1 cellular context compared by ENCODE assay signal in the genomic region with DNA sequence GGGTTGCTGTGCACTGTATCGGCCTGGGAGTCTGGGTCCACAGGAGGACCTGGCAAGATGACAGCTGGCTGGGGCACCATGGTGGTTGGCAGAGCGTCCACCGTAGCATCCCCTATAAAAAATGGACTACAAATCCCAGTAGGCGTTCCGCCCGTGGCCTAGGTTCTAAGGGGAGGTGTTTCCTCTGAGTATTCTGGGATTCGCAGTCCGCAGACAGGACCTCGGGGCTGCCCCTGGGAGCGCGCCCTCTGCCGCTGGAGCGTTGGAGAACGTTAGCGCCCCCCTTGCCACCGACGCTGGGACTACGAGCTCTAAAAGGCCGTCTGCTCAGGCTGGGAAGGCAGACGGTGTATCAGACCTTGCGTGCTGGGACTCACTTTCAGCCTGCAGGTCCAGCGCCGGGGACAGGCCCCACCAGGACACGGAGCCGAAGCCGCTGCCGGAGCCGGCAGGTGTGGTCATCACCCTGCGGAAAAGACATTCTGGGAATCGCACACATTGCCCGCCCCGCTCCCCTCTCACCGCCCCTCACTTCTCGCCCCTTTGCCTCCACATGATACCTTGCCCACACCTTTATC.
TF ChIP-seq lines count a peak whose summit lies in the region.

No MANE protein-coding gene starts in this region.

TF ChIP-seq in HepG2, 621 proteins besides CTCF, POLR2A, EP300 and RAD21 (continued from another document and continues in another):
- TF ChIP-seq, protein P1, sequence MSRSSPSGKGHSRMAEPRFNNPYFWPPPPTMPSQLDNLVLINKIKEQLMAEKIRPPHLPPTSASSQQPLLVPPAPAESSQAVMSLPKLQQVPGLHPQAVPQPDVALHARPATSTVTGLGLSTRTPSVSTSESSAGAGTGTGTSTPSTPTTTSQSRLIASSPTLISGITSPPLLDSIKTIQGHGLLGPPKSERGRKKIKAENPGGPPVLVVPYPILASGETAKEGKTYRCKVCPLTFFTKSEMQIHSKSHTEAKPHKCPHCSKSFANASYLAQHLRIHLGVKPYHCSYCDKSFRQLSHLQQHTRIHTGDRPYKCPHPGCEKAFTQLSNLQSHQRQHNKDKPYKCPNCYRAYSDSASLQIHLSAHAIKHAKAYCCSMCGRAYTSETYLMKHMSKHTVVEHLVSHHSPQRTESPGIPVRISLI (CRISPR knock-in tag; IDR thresholded peaks at IDR 0.05; ENCODE audit: borderline replicate concordance) = 0 out of 2 replicates have a peak, but pooled peaks have one; percentile 45
- TF ChIP-seq ZSCAN9 (CRISPR knock-in tag; IDR thresholded peaks at IDR 0.05; ENCODE audit: borderline replicate concordance) (no peak), ZNF317 (CRISPR knock-in tag; IDR thresholded peaks at IDR 0.05) (no peak), ISX (CRISPR knock-in tag; conservative IDR thresholded peaks at IDR 0.05) (no peak), ZNF234 (CRISPR knock-in tag; conservative IDR thresholded peaks at IDR 0.05) (no peak), HINFP (CRISPR knock-in tag; IDR thresholded peaks at IDR 0.05; ENCODE audit: low read depth) (peak; percentile 67; the same call in 1 of the 2 replicates), WIZ (CRISPR knock-in tag; IDR thresholded peaks at IDR 0.05) (0 out of 2 replicates have a peak, but pooled peaks have one; percentile 25), CEBPB (IDR thresholded peaks at IDR 0.05; ENCODE audit: borderline replicate concordance, low read depth, low read length) (no peak), ZNF280D (CRISPR knock-in tag; IDR thresholded peaks at IDR 0.05) (0 out of 2 replicates have a peak, but pooled peaks have one; percentile 20), TEAD3 (CRISPR knock-in tag; optimal IDR thresholded peaks at IDR 0.05; ENCODE audit: borderline replicate concordance) (peak; percentile 26), U2AF1 (optimal IDR thresholded peaks at IDR 0.05; ENCODE audit: low read depth, low read length) (no peak), ATAD3A (CRISPR knock-in tag; IDR thresholded peaks at IDR 0.05) (no peak), DMAP1 (CRISPR knock-in tag; IDR thresholded peaks at IDR 0.05) (no peak), ZBTB38 (CRISPR knock-in tag; IDR thresholded peaks at IDR 0.05) (peak; percentile 49; the same call in 1 of the 2 replicates), ZSCAN5A (CRISPR knock-in tag; IDR thresholded peaks at IDR 0.05; ENCODE audit: borderline replicate concordance) (no peak), HNF4A (CRISPR knock-in tag; IDR thresholded peaks at IDR 0.05) (no peak), PPARG (CRISPR knock-in tag; conservative IDR thresholded peaks at IDR 0.05) (no peak), NFE2L1 (CRISPR knock-in tag; IDR thresholded peaks at IDR 0.05; ENCODE audit: borderline replicate concordance) (no peak), HOXA7 (CRISPR knock-in tag; IDR thresholded peaks at IDR 0.05) (no peak), SETDB1 (CRISPR knock-in tag; IDR thresholded peaks at IDR 0.05; ENCODE audit: borderline replicate concordance) (no peak), TARDBP (CRISPR knock-in tag; IDR thresholded peaks at IDR 0.05) (peak; percentile 32; the same call in 1 of the 2 replicates), ZNF143 (CRISPR knock-in tag; IDR thresholded peaks at IDR 0.05) (peak; percentile 98), KAT7 (CRISPR knock-in tag; IDR thresholded peaks at IDR 0.05; ENCODE audit: borderline replicate concordance) (no peak), ZSCAN21 (CRISPR knock-in tag; IDR thresholded peaks at IDR 0.05; ENCODE audit: borderline replicate concordance) (no peak), HDAC1 (CRISPR knock-in tag; IDR thresholded peaks at IDR 0.05) (no peak), AHR (CRISPR knock-in tag; IDR thresholded peaks at IDR 0.05) (no peak), ZNF776 (CRISPR knock-in tag; IDR thresholded peaks at IDR 0.05) (no peak), GATA4 (IDR thresholded peaks at IDR 0.05; ENCODE audit: borderline replicate concordance, low read depth) (no peak), ZNF788 (CRISPR knock-in tag; IDR thresholded peaks at IDR 0.05; ENCODE audit: borderline replicate concordance) (no peak), PRMT3 (CRISPR knock-in tag; IDR thresholded peaks at IDR 0.05; ENCODE audit: borderline replicate concordance, low read depth) (no peak), HCFC1 (IDR thresholded peaks at IDR 0.05; ENCODE audit: low read depth, low read length) (peak; percentile 93), BATF2 (CRISPR knock-in tag; IDR thresholded peaks at IDR 0.05) (no peak), ZSCAN22 (CRISPR knock-in tag; IDR thresholded peaks at IDR 0.05) (no peak), ZNF451 (CRISPR knock-in tag; IDR thresholded peaks at IDR 0.05) (no peak), RXRB (CRISPR knock-in tag; IDR thresholded peaks at IDR 0.05; ENCODE audit: borderline replicate concordance) (no peak), ZNF7 (CRISPR knock-in tag; IDR thresholded peaks at IDR 0.05) (no peak)
- TF ChIP-seq, protein P2, sequence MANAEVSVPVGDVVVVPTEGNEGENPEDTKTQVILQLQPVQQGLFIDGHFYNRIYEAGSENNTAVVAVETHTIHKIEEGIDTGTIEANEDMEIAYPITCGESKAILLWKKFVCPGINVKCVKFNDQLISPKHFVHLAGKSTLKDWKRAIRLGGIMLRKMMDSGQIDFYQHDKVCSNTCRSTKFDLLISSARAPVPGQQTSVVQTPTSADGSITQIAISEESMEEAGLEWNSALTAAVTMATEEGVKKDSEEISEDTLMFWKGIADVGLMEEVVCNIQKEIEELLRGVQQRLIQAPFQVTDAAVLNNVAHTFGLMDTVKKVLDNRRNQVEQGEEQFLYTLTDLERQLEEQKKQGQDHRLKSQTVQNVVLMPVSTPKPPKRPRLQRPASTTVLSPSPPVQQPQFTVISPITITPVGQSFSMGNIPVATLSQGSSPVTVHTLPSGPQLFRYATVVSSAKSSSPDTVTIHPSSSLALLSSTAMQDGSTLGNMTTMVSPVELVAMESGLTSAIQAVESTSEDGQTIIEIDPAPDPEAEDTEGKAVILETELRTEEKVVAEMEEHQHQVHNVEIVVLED (CRISPR knock-in tag; IDR thresholded peaks at IDR 0.05; ENCODE audit: borderline replicate concordance) = peak; percentile 15; the same call in 1 of the 2 replicates
- TF ChIP-seq, protein P3, sequence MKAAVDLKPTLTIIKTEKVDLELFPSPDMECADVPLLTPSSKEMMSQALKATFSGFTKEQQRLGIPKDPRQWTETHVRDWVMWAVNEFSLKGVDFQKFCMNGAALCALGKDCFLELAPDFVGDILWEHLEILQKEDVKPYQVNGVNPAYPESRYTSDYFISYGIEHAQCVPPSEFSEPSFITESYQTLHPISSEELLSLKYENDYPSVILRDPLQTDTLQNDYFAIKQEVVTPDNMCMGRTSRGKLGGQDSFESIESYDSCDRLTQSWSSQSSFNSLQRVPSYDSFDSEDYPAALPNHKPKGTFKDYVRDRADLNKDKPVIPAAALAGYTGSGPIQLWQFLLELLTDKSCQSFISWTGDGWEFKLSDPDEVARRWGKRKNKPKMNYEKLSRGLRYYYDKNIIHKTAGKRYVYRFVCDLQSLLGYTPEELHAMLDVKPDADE (CRISPR knock-in tag; IDR thresholded peaks at IDR 0.05) = no peak
- TF ChIP-seq, protein P4, sequence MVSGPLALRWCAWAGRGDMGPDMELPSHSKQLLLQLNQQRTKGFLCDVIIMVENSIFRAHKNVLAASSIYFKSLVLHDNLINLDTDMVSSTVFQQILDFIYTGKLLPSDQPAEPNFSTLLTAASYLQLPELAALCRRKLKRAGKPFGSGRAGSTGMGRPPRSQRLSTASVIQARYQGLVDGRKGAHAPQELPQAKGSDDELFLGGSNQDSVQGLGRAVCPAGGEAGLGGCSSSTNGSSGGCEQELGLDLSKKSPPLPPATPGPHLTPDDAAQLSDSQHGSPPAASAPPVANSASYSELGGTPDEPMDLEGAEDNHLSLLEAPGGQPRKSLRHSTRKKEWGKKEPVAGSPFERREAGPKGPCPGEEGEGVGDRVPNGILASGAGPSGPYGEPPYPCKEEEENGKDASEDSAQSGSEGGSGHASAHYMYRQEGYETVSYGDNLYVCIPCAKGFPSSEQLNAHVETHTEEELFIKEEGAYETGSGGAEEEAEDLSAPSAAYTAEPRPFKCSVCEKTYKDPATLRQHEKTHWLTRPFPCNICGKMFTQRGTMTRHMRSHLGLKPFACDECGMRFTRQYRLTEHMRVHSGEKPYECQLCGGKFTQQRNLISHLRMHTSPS (CRISPR knock-in tag; IDR thresholded peaks at IDR 0.05; ENCODE audit: low read depth) = no peak
